Comparison of ENCODE assay signal across 2 cellular contexts in genomic region chr16:49739381-49739780, GRCh38.
TF ChIP-seq lines count a peak whose summit lies in the region.

No MANE protein-coding gene starts in this region.

TF ChIP-seq in HCT116, 20 proteins besides CTCF, POLR2A, EP300 and RAD21:
- TF ChIP-seq ZBTB33 (IDR thresholded peaks at IDR 0.05; ENCODE audit: extremely low read depth, insufficient replicate concordance, low read length) (no peak), YY1 (IDR thresholded peaks at IDR 0.05; ENCODE audit: extremely low read depth, insufficient replicate concordance, low read depth, low read length) (no peak), EGR1 (IDR thresholded peaks at IDR 0.05; ENCODE audit: low read depth) (no peak), ZFX (IDR thresholded peaks at IDR 0.05) (no peak), TCF7L2 (IDR thresholded peaks at IDR 0.05; ENCODE audit: borderline replicate concordance, extremely low read depth, insufficient read depth, insufficient read length) (no peak), REST (IDR thresholded peaks at IDR 0.05; ENCODE audit: low read depth) (no peak), EZH2 (IDR thresholded peaks at IDR 0.05) (no peak), CEBPB (IDR thresholded peaks at IDR 0.05; ENCODE audit: low read depth) (no peak), CBX3 (IDR thresholded peaks at IDR 0.05; ENCODE audit: low read depth) (no peak), SIN3A (IDR thresholded peaks at IDR 0.05; ENCODE audit: low read depth) (no peak)

TF ChIP-seq in WTC11, 78 proteins besides CTCF, POLR2A, EP300 and RAD21:
- no peak for TF ChIP-seq ZSCAN18 (CRISPR knock-in tag; IDR thresholded peaks at IDR 0.05)
- TF ChIP-seq ATF2 (CRISPR knock-in tag; IDR thresholded peaks at IDR 0.05; ENCODE audit: borderline replicate concordance, low read depth): no peak
- TF ChIP-seq SOX15 (CRISPR knock-in tag; IDR thresholded peaks at IDR 0.05): no peak
- no peak for TF ChIP-seq SMAD3 (CRISPR knock-in tag; IDR thresholded peaks at IDR 0.05; ENCODE audit: borderline replicate concordance)
- no peak for TF ChIP-seq CBFB (CRISPR knock-in tag; IDR thresholded peaks at IDR 0.05; ENCODE audit: low read depth)
- TF ChIP-seq GTF2I (CRISPR knock-in tag; conservative IDR thresholded peaks at IDR 0.05): no peak
- no peak for TF ChIP-seq FOXK1 (CRISPR knock-in tag; IDR thresholded peaks at IDR 0.05)
- TF ChIP-seq ZNF281 (CRISPR knock-in tag; IDR thresholded peaks at IDR 0.05): no peak
- no peak for TF ChIP-seq RORB (CRISPR knock-in tag; IDR thresholded peaks at IDR 0.05)
- no peak for TF ChIP-seq MLX (CRISPR knock-in tag; IDR thresholded peaks at IDR 0.05)
- TF ChIP-seq E2F5 (CRISPR knock-in tag; IDR thresholded peaks at IDR 0.05): no peak
- TF ChIP-seq GABPB1 (CRISPR knock-in tag; IDR thresholded peaks at IDR 0.05): no peak
